Comparison of ENCODE assay signal across 7 cellular contexts in genomic region chr7:129122751-129123516, GRCh38. TPM values are rescaled to one million over a fixed set of nuclear protein-coding genes. Genes with fewer than 3 reads are reported as not detected.
A peak's percentile ranks its signal among the peaks of the same experiment; 100 is the strongest.
DNase-seq lines count a peak whose midpoint lies in the region; ATAC-seq and TF ChIP-seq lines count a peak whose summit lies in the region.

No MANE protein-coding gene starts in this region.

- no peaks in the 10 kb centered on the region for H3K36me3 ChIP-seq in mucosa of descending colon (ENCODE audit: low read depth)
- H3K36me3 ChIP-seq in SJCRH30, result no peaks in the 10 kb centered on the region
- H3K36me3 ChIP-seq in vagina, result no peaks in the 10 kb centered on the region

- H3K27me3 ChIP-seq in SJCRH30, result no peaks in the 10 kb centered on the region
- no peaks in the 10 kb centered on the region for H3K27me3 ChIP-seq in vagina

- intact Hi-C loops in mucosa of descending colon (cut with DNase I, micrococcal nuclease), result no loop called here
- intact Hi-C loops in vagina (cut with DNase I), result loop anchor here (10.0 kb wide), 1 partner anchor 1298 kb away; no protein-coding TSS in a partner anchor

- H3K27ac ChIP-seq in SJCRH30, result no peak overlapping the region
- H3K27ac ChIP-seq in vagina, result no peak overlapping the region

- DNase-seq in OCI-M1 (lab: John Stamatoyannopoulos, UW) (peak; percentile 11), mucosa of descending colon (no peak), SJCRH30 (no peak), vagina (ENCODE audit: extremely low spot score in 2 of 2) (no peak), superior temporal gyrus (ENCODE audit: extremely low spot score) (no peak)

- no peak for TF ChIP-seq CTCF in mucosa of descending colon (IDR thresholded peaks at IDR 0.05)
- no peak for TF ChIP-seq CTCF in vagina (IDR thresholded peaks at IDR 0.05)

- H3K9me3 ChIP-seq in mucosa of descending colon, result no peaks in the 10 kb centered on the region
- H3K9me3 ChIP-seq in SJCRH30 (replicated peaks), result no peaks in the 10 kb centered on the region; the same call in none of the 2 replicates
- no peaks in the 10 kb centered on the region for H3K9me3 ChIP-seq in vagina

- H3K4me1 ChIP-seq in mucosa of descending colon (ENCODE audit: low read depth) (no peaks in the 10 kb centered on the region), SJCRH30 (no peaks in the 10 kb centered on the region), vagina (no peaks in the 10 kb centered on the region)

- ATAC-seq in GM19043 (IDR thresholded peaks at IDR 0.05; ENCODE audit: low read depth, unreplicated experiment) (peak; percentile 73), HG02870 (IDR thresholded peaks at IDR 0.05; ENCODE audit: unreplicated experiment) (peak; percentile 64), mucosa of descending colon (peak; percentile 29)

- TF ChIP-seq POLR2A in vagina (IDR thresholded peaks at IDR 0.05), result no peak

- no peak overlapping the region for H3K4me3 ChIP-seq in mucosa of descending colon
- no peak overlapping the region for H3K4me3 ChIP-seq in SJCRH30
- no peak overlapping the region for H3K4me3 ChIP-seq in vagina

RNA-seq across cellular contexts. Expression of gene TSPAN33, which starts 21.6 kb away (rescaled TPM):
- total RNA-seq in mucosa of descending colon (10 to 100 TPM in 1 of 3 donors, 1 to 10 TPM in 2; 9.8 to 15.1 (median 10.0) TPM), vagina (2.7 TPM)
- 47.8 and 49.1 TPM in 2 replicates for total RNA-seq in SJCRH30 (2014; rRNA removed; shearing (Covaris generic))
